In genomic region chr5:10442581-10442980, GRCh38 we compare ENCODE assay signal across 1 cellular context.
TF ChIP-seq lines count a peak whose summit lies in the region.

No MANE protein-coding gene starts in this region.

TF ChIP-seq in SK-N-SH treated with all-trans-retinoic acid at 6 μM for 48 hours, 23 proteins besides CTCF, POLR2A, EP300 and RAD21 (continued from another document):
- no peak for TF ChIP-seq PATZ1 (CRISPR knock-in tag; IDR thresholded peaks at IDR 0.05; ENCODE audit: borderline replicate concordance)
- TF ChIP-seq ISL1 (CRISPR knock-in tag; IDR thresholded peaks at IDR 0.05), result no peak
- no peak for TF ChIP-seq BACH2 (CRISPR knock-in tag; IDR thresholded peaks at IDR 0.05; ENCODE audit: borderline replicate concordance)
- no peak for TF ChIP-seq RARB (CRISPR knock-in tag; IDR thresholded peaks at IDR 0.05)
